In genomic region chr4:78720994-78721677, GRCh38 we compare ENCODE assay signal across 8 cellular contexts. TPM values are rescaled to one million over a fixed set of nuclear protein-coding genes. Genes with fewer than 3 reads are reported as not detected.
DNase-seq lines count a peak whose midpoint lies in the region; ATAC-seq and TF ChIP-seq lines count a peak whose summit lies in the region.

No MANE protein-coding gene starts in this region.

- H3K27me3 ChIP-seq in CD4-positive, alpha-beta T cell (ENCODE audit: control insufficient read depth, insufficient read depth, low read length), result no peaks in the 10 kb centered on the region
- H3K27me3 ChIP-seq in PC-3 (ENCODE audit: low read length), result no peaks in the 10 kb centered on the region

- no peak overlapping the region for H2AFZ ChIP-seq in PC-3 (ENCODE audit: low read length)

- no peak overlapping the region for H3K4me3 ChIP-seq in PC-3 (ENCODE audit: low read length)

- POLR2A ChIA-PET in CD4-positive, alpha-beta T cell (lab: Charles Lee), result no interaction called here
- POLR2A ChIA-PET in PC-3 (lab: Charles Lee; ENCODE audit: unreplicated experiment), result no interaction called here

- intact Hi-C loops in CD4-positive, alpha-beta T cell (cut with DNase I, micrococcal nuclease), result loop anchor here in 1 of 2 experiments (10.0 kb wide), 1 partner anchor 54 kb away; the partner anchor contains the start of gene BMP2K
- intact Hi-C loops in dendritic cell treated with granulocyte-macrophage colony-stimulating factor and Interleukin-4, amounts not matched to agents 40 ng/mL and 50 ng/mL, for 4 days (cut with micrococcal nuclease), result loop anchor here (10.0 kb wide), 1 partner anchor 54 kb away; the partner anchor contains the start of gene BMP2K
- intact Hi-C loops in PC-3 (cut with micrococcal nuclease), result no loop called here

- CTCF ChIA-PET in CD4-positive, alpha-beta T cell (lab: Charles Lee), result no interaction called here
- CTCF ChIA-PET in PC-3 (lab: Charles Lee), result no interaction called here

- H3F3A ChIP-seq in PC-3 (ENCODE audit: low read length, unreplicated experiment), result no peaks in the 10 kb centered on the region

- H3K9me3 ChIP-seq in CD4-positive, alpha-beta T cell (ENCODE audit: control insufficient read depth, low read length), result no peaks in the 10 kb centered on the region
- H3K9me3 ChIP-seq in PC-3 (ENCODE audit: low read length), result no peaks in the 10 kb centered on the region

- H3K9ac ChIP-seq in PC-3 (ENCODE audit: low read length), result no peak overlapping the region

- TF ChIP-seq CTCF in CD4-positive, alpha-beta T cell (IDR thresholded peaks at IDR 0.05), result no peak
- TF ChIP-seq CTCF in PC-3 (conservative IDR thresholded peaks at IDR 0.05; ENCODE audit: low read depth, low read length), result no peak

- no peak overlapping the region for H3K4me2 ChIP-seq in PC-3 (ENCODE audit: low read length)

- peak in 4 of 10 experiments; percentile 0 to 5 (median 4) for DNase-seq in CD4-positive, alpha-beta T cell
- peak; percentile 6 to 14 for DNase-seq in stimulated activated CD8-positive, alpha-beta memory T cell treated with anti-CD3 and anti-CD28 coated beads, Interleukin-2, amount 100 ng/mL, for 48 hours (ENCODE audit: low read depth in 2 of 2)
- DNase-seq in superior temporal gyrus (ENCODE audit: extremely low spot score) (no peak), NCI-H446 (lab: John Stamatoyannopoulos, UW) (no peak), PC-3 (no peak)

- no peaks in the 10 kb centered on the region for H3K36me3 Mint-ChIP-seq in CD4-positive, alpha-beta T cell (ENCODE audit: low read depth)
- H3K36me3 Mint-ChIP-seq in IgD-negative memory B cell, result no peaks in the 10 kb centered on the region
- no peaks in the 10 kb centered on the region for H3K36me3 Mint-ChIP-seq in dendritic cell treated with granulocyte-macrophage colony-stimulating factor and Interleukin-4, amounts not matched to agents 40 ng/mL and 50 ng/mL, for 4 days (ENCODE audit: low read depth)

- no peak overlapping the region for H3K27ac ChIP-seq in CD4-positive, alpha-beta T cell (ENCODE audit: low read depth, low read length)
- no peak overlapping the region for H3K27ac ChIP-seq in PC-3 (ENCODE audit: low read length)

- no peak overlapping the region for H3K27ac Mint-ChIP-seq in CD4-positive, alpha-beta T cell
- peak overlapping the region in 2 of 3 donors; percentile 89 for H3K27ac Mint-ChIP-seq in IgD-negative memory B cell
- H3K27ac Mint-ChIP-seq in dendritic cell treated with granulocyte-macrophage colony-stimulating factor and Interleukin-4, amounts not matched to agents 40 ng/mL and 50 ng/mL, for 4 days, result peak overlapping the region; percentile 83

- H3K79me2 ChIP-seq in PC-3 (ENCODE audit: low read length), result no peaks in the 10 kb centered on the region

- H3K9me3 Mint-ChIP-seq in CD4-positive, alpha-beta T cell, result no peaks in the 10 kb centered on the region
- no peaks in the 10 kb centered on the region for H3K9me3 Mint-ChIP-seq in IgD-negative memory B cell
- no peaks in the 10 kb centered on the region for H3K9me3 Mint-ChIP-seq in dendritic cell treated with granulocyte-macrophage colony-stimulating factor and Interleukin-4, amounts not matched to agents 40 ng/mL and 50 ng/mL, for 4 days

- no peaks in the 10 kb centered on the region for H3K4me1 ChIP-seq in PC-3 (ENCODE audit: insufficient read depth, low read length)

- H3K9me2 ChIP-seq in PC-3 (replicated peaks; ENCODE audit: low read length), result no peaks in the 10 kb centered on the region

- no TSS peak for BruUV-seq in PC-3 (replicated peaks; lab: Mats Ljungman, UMichigan)

- peaks cover 24% of the 10 kb centered on the region for H3K4me1 Mint-ChIP-seq in CD4-positive, alpha-beta T cell (ENCODE audit: low read depth)
- H3K4me1 Mint-ChIP-seq in IgD-negative memory B cell, result peaks cover 18 to 41% (median 20%) of the 10 kb centered on the region in 3 donors
- H3K4me1 Mint-ChIP-seq in dendritic cell treated with granulocyte-macrophage colony-stimulating factor and Interleukin-4, amounts not matched to agents 40 ng/mL and 50 ng/mL, for 4 days (ENCODE audit: low read depth), result peaks cover 70% of the 10 kb centered on the region

- no peaks in the 10 kb centered on the region for H3K27me3 Mint-ChIP-seq in CD4-positive, alpha-beta T cell
- no peaks in the 10 kb centered on the region for H3K27me3 Mint-ChIP-seq in IgD-negative memory B cell
- no peaks in the 10 kb centered on the region for H3K27me3 Mint-ChIP-seq in dendritic cell treated with granulocyte-macrophage colony-stimulating factor and Interleukin-4, amounts not matched to agents 40 ng/mL and 50 ng/mL, for 4 days

- no peaks in the 10 kb centered on the region for H3K36me3 ChIP-seq in PC-3 (ENCODE audit: low read depth, low read length)

- peak overlapping the region; percentile 56 for H3K4me3 Mint-ChIP-seq in CD4-positive, alpha-beta T cell
- peak overlapping the region in 3 of 4 donors; percentile 67 to 92 (median 90) for H3K4me3 Mint-ChIP-seq in IgD-negative memory B cell
- peak overlapping the region; percentile 35 for H3K4me3 Mint-ChIP-seq in dendritic cell treated with granulocyte-macrophage colony-stimulating factor and Interleukin-4, amounts not matched to agents 40 ng/mL and 50 ng/mL, for 4 days

- H4K20me1 ChIP-seq in PC-3 (ENCODE audit: low read length), result no peaks in the 10 kb centered on the region

- peak; percentile 68 for ATAC-seq in CD4-positive, alpha-beta T cell (ENCODE audit: poor library complexity)
- ATAC-seq in GM21390 (IDR thresholded peaks at IDR 0.05; ENCODE audit: unreplicated experiment) (peak; percentile 92), PC-3 (no peak)

RNA-seq across cellular contexts. Expression of gene BMP2K, which starts 55.0 kb away (rescaled TPM):
- total RNA-seq in CD4-positive, alpha-beta T cell, result 1 to 10 TPM; 4.6 to 5.6 TPM
- 24.1 TPM for polyA plus RNA-seq in IgD-negative memory B cell
- total RNA-seq in PC-3 (2014; rRNA removed), result 16.2 and 24.5 TPM in 2 replicates

Comparison
In these comparisons a context has a peak if more than half of its experiments do, and no peak if none do; other contexts are left out.
1. DNase-seq: peak in stimulated activated CD8-positive, alpha-beta memory T cell treated with anti-CD3 and anti-CD28 coated beads, Interleukin-2, amount 100 ng/mL, for 48 hours (2 of 2); none in superior temporal gyrus (single experiment), NCI-H446 (0 of 2) and PC-3 (single experiment).
2. H3K4me3 Mint-ChIP-seq: peak in every context shown above with its lines; median percentile 90 in IgD-negative memory B cell; 56 in CD4-positive, alpha-beta T cell; 35 in dendritic cell treated with granulocyte-macrophage colony-stimulating factor and Interleukin-4, amounts not matched to agents 40 ng/mL and 50 ng/mL, for 4 days.